28 cellular contexts compared by ENCODE assay signal in the genomic region with DNA sequence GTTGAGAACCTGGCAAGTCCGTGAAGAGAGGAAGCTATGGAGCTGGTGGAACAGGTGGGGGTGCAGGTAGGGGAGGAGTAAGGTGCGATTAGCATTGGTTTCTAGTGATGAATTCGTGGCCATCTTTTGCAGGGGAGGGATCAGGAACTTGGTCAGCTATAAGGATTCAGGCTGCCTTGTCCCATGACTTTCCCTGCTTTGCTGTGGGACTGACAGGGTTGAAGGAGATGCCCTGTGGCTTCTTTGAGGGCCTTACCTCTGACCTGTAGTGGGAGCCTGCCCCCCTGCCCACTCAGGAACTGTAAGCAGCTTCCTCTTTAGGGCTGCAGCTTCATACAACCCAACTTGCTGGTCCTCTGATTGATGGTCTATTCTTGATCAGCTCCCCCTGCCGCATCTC.
"Had no signal": no experiment of that assay in that cellular context is flagged by ENCODE, and none has a peak within 500 bp of the region (broad histone marks: within the 10 kb centered on the region; RNA-seq: fewer than 3 reads in every experiment).

No MANE protein-coding gene starts in this region.

- ATAC-seq: naive thymus-derived CD4-positive, alpha-beta T cell; natural killer cell; psoas muscle; right cardiac atrium; right lobe of liver; stimulated activated effector memory CD8-positive, alpha-beta T cell treated with anti-CD3 and anti-CD28 coated beads, Interleukin-12 subunit alpha, Interleukin-12 subunit beta, amount 100 ng/mL, for 72 hours; stimulated activated naive B cell treated with anti-CD40 and anti-IgM and Interleukin-4, amounts not matched to agents 10 μg/mL and 1 μg/mL and 100 μg/mL, for 72 hours had no signal

- H3K9me3 ChIP-seq: neutrophil, ovary, psoas muscle, right lobe of liver, stomach, thoracic aorta, thyroid gland, upper lobe of left lung had no signal

- H3K4me1 ChIP-seq: parathyroid adenoma, psoas muscle, right lobe of liver, thyroid gland had no signal

- DNase-seq: naive thymus-derived CD4-positive, alpha-beta T cell; natural killer cell; nephron progenitor cell; nucleus accumbens; ovary; posterior cingulate gyrus; psoas muscle; right cardiac atrium; right lobe of liver; stimulated activated CD4-positive, alpha-beta T cell treated with anti-CD3 and anti-CD28 coated beads, Interleukin-15, amount 100 ng/mL, for 24 hours; stimulated activated CD4-positive, alpha-beta T cell treated with anti-CD3 and anti-CD28 coated beads, Interleukin-2, amount 100 ng/mL, for 24 hours; stimulated activated CD4-positive, alpha-beta T cell treated with anti-CD3 and anti-CD28 coated beads, Interleukin-2, amount 100 ng/mL, for 48 hours; stimulated activated CD4-positive, alpha-beta T cell treated with anti-CD3 and anti-CD28 coated beads, Interleukin-4, amount 100 ng/mL, for 24 hours; stimulated activated naive B cell treated with anti-CD40 and anti-IgM and Interleukin-4, amounts not matched to agents 10 μg/mL and 1 μg/mL and 100 μg/mL, for 72 hours; stimulated activated naive CD4-positive, alpha-beta T cell treated with Interleukin-2 at 50 U/mL for 16 hours; stomach; thyroid gland; trophoblast cell; upper lobe of left lung had no signal

- H3K9me3 Mint-ChIP-seq: naive thymus-derived CD4-positive, alpha-beta T cell; natural killer cell; stimulated activated effector memory CD8-positive, alpha-beta T cell treated with anti-CD3 and anti-CD28 coated beads, Interleukin-12 subunit alpha, Interleukin-12 subunit beta, amount 100 ng/mL, for 72 hours; stimulated activated naive B cell treated with anti-CD40 and anti-IgM and Interleukin-4, amounts not matched to agents 10 μg/mL and 1 μg/mL and 100 μg/mL, for 72 hours; stimulated activated naive CD8-positive, alpha-beta T cell treated with anti-CD3 and anti-CD28 coated beads, Interleukin-15, Interleukin-2, amounts not matched to agents 100 ng/mL and 50 ng/mL, for 24 hours had no signal

- H3K27ac Mint-ChIP-seq: naive thymus-derived CD4-positive, alpha-beta T cell; natural killer cell; nephron progenitor cell; progenitor cell of endocrine pancreas; stimulated activated effector memory CD8-positive, alpha-beta T cell treated with anti-CD3 and anti-CD28 coated beads, Interleukin-12 subunit alpha, Interleukin-12 subunit beta, amount 100 ng/mL, for 72 hours; stimulated activated naive B cell treated with anti-CD40 and anti-IgM and Interleukin-4, amounts not matched to agents 10 μg/mL and 1 μg/mL and 100 μg/mL, for 72 hours; stimulated activated naive CD8-positive, alpha-beta T cell treated with anti-CD3 and anti-CD28 coated beads, Interleukin-15, Interleukin-2, amounts not matched to agents 100 ng/mL and 50 ng/mL, for 24 hours had no signal

- H2AFZ ChIP-seq: parathyroid adenoma had no signal

- H3K79me2 ChIP-seq: parathyroid adenoma had no signal

- H3K36me3 ChIP-seq: neutrophil, ovary, right lobe of liver, stomach, thoracic aorta, thyroid gland, tibial nerve, upper lobe of left lung had no signal

- H3K4me3 ChIP-seq: ovary, psoas muscle, right lobe of liver, skin epidermis, stomach, thoracic aorta, thyroid gland, tibial nerve, upper lobe of left lung had no signal

- H3K27me3 Mint-ChIP-seq: stimulated activated naive CD8-positive, alpha-beta T cell treated with anti-CD3 and anti-CD28 coated beads, Interleukin-15, Interleukin-2, amounts not matched to agents 100 ng/mL and 50 ng/mL, for 24 hours had no signal

- H3K27me3 ChIP-seq: neutrophil, ovary, right lobe of liver, stomach, thyroid gland, tibial nerve, upper lobe of left lung had no signal

- H3K4me1 Mint-ChIP-seq: naive thymus-derived CD4-positive, alpha-beta T cell; natural killer cell; neural crest cell; stimulated activated effector memory CD8-positive, alpha-beta T cell treated with anti-CD3 and anti-CD28 coated beads, Interleukin-12 subunit alpha, Interleukin-12 subunit beta, amount 100 ng/mL, for 72 hours; stimulated activated naive B cell treated with anti-CD40 and anti-IgM and Interleukin-4, amounts not matched to agents 10 μg/mL and 1 μg/mL and 100 μg/mL, for 72 hours had no signal

- H3K9ac ChIP-seq: parathyroid adenoma had no signal

- H3K27ac ChIP-seq: neutrophil, ovary, parathyroid adenoma, psoas muscle, right lobe of liver, skin epidermis, stomach, thoracic aorta, thyroid gland, tibial nerve, upper lobe of left lung had no signal

- H3K4me3 Mint-ChIP-seq: naive thymus-derived CD4-positive, alpha-beta T cell; natural killer cell; nephron progenitor cell; neural crest cell; stimulated activated effector memory CD8-positive, alpha-beta T cell treated with anti-CD3 and anti-CD28 coated beads, Interleukin-12 subunit alpha, Interleukin-12 subunit beta, amount 100 ng/mL, for 72 hours; stimulated activated naive B cell treated with anti-CD40 and anti-IgM and Interleukin-4, amounts not matched to agents 10 μg/mL and 1 μg/mL and 100 μg/mL, for 72 hours; stimulated activated naive CD8-positive, alpha-beta T cell treated with anti-CD3 and anti-CD28 coated beads, Interleukin-15, Interleukin-2, amounts not matched to agents 100 ng/mL and 50 ng/mL, for 24 hours had no signal

- H3K36me3 Mint-ChIP-seq: natural killer cell; stimulated activated effector memory CD8-positive, alpha-beta T cell treated with anti-CD3 and anti-CD28 coated beads, Interleukin-12 subunit alpha, Interleukin-12 subunit beta, amount 100 ng/mL, for 72 hours; stimulated activated naive B cell treated with anti-CD40 and anti-IgM and Interleukin-4, amounts not matched to agents 10 μg/mL and 1 μg/mL and 100 μg/mL, for 72 hours had no signal
